In genomic region chr12:25692115-25693035, GRCh38 we compare ENCODE assay signal across 1 cellular context.
A peak's percentile ranks its signal among the peaks of the same experiment; 100 is the strongest.
TF ChIP-seq lines count a peak whose summit lies in the region.

No MANE protein-coding gene starts in this region.

TF ChIP-seq in HEK293, 187 proteins besides CTCF, POLR2A, EP300 and RAD21 (continued from another document and continues in another):
- TF ChIP-seq ZNF280C (tag by site-specific recombination; IDR thresholded peaks at IDR 0.05) (no peak), ZNF621 (tag by site-specific recombination; IDR thresholded peaks at IDR 0.05) (no peak), ZNF426 (tag by site-specific recombination; IDR thresholded peaks at IDR 0.05) (no peak), ZNF138 (tag by site-specific recombination; IDR thresholded peaks at IDR 0.05; ENCODE audit: borderline replicate concordance) (no peak), ZNF707 (tag by site-specific recombination; IDR thresholded peaks at IDR 0.05) (no peak), SCRT1 (tag by site-specific recombination; IDR thresholded peaks at IDR 0.05; ENCODE audit: borderline replicate concordance) (0 out of 2 replicates have a peak, but pooled peaks have one; percentile 29), ZNF223 (tag by site-specific recombination; IDR thresholded peaks at IDR 0.05) (no peak), ZNF16 (tag by site-specific recombination; IDR thresholded peaks at IDR 0.05; ENCODE audit: low read depth) (no peak), ZNF555 (tag by site-specific recombination; conservative IDR thresholded peaks at IDR 0.05) (no peak), KLF16 (tag by site-specific recombination; IDR thresholded peaks at IDR 0.05) (0 out of 2 replicates have a peak, but pooled peaks have one; percentile 20), ZNF211 (tag by site-specific recombination; IDR thresholded peaks at IDR 0.05; ENCODE audit: low read depth) (no peak), ZNF311 (tag by site-specific recombination; IDR thresholded peaks at IDR 0.05; ENCODE audit: borderline replicate concordance) (no peak), ZNF48 (tag by site-specific recombination; IDR thresholded peaks at IDR 0.05) (no peak), PRDM10 (tag by site-specific recombination; IDR thresholded peaks at IDR 0.05) (peak; percentile 58; the same call in 1 of the 2 replicates), ZNF19 (tag by site-specific recombination; IDR thresholded peaks at IDR 0.05; ENCODE audit: low read depth) (no peak), ZBTB10 (tag by site-specific recombination; IDR thresholded peaks at IDR 0.05) (no peak), PRDM1 (tag by site-specific recombination; IDR thresholded peaks at IDR 0.05) (no peak), KLF8 (tag by site-specific recombination; IDR thresholded peaks at IDR 0.05) (no peak), ZNF416 (tag by site-specific recombination; IDR thresholded peaks at IDR 0.05) (no peak), ZNF830 (tag by site-specific recombination; IDR thresholded peaks at IDR 0.05; ENCODE audit: low read depth) (no peak), ZNF394 (tag by site-specific recombination; IDR thresholded peaks at IDR 0.05; ENCODE audit: borderline replicate concordance) (peak; percentile 42; the same call in 1 of the 2 replicates), SALL2 (tag by site-specific recombination; IDR thresholded peaks at IDR 0.05; ENCODE audit: borderline replicate concordance) (no peak), ZNF510 (tag by site-specific recombination; IDR thresholded peaks at IDR 0.05; ENCODE audit: insufficient replicate concordance) (no peak), ZNF155 (tag by site-specific recombination; IDR thresholded peaks at IDR 0.05) (no peak), ZNF600 (tag by site-specific recombination; IDR thresholded peaks at IDR 0.05) (peak; percentile 66; the same call in 1 of the 2 replicates), ZBTB8A (tag by site-specific recombination; IDR thresholded peaks at IDR 0.05) (peak; percentile 29; the same call in 1 of the 2 replicates), ZNF366 (tag by site-specific recombination; conservative IDR thresholded peaks at IDR 0.05) (peak; percentile 80), ZNF704 (tag by site-specific recombination; IDR thresholded peaks at IDR 0.05) (no peak), ZNF791 (tag by site-specific recombination; IDR thresholded peaks at IDR 0.05) (no peak), ZNF521 (tag by site-specific recombination; IDR thresholded peaks at IDR 0.05) (no peak), YY2 (tag by site-specific recombination; IDR thresholded peaks at IDR 0.05) (no peak), ZNF121 (tag by site-specific recombination; IDR thresholded peaks at IDR 0.05) (no peak), ZNF423 (tag by site-specific recombination; IDR thresholded peaks at IDR 0.05) (no peak), ZBTB48 (tag by site-specific recombination; IDR thresholded peaks at IDR 0.05) (no peak), RBAK (tag by site-specific recombination; IDR thresholded peaks at IDR 0.05) (no peak), ZIC2 (tag by site-specific recombination; IDR thresholded peaks at IDR 0.05) (peak; percentile 26; the same call in 1 of the 2 replicates), FEZF1 (tag by site-specific recombination; IDR thresholded peaks at IDR 0.05) (peak; percentile 82)
- TF ChIP-seq, protein P1, sequence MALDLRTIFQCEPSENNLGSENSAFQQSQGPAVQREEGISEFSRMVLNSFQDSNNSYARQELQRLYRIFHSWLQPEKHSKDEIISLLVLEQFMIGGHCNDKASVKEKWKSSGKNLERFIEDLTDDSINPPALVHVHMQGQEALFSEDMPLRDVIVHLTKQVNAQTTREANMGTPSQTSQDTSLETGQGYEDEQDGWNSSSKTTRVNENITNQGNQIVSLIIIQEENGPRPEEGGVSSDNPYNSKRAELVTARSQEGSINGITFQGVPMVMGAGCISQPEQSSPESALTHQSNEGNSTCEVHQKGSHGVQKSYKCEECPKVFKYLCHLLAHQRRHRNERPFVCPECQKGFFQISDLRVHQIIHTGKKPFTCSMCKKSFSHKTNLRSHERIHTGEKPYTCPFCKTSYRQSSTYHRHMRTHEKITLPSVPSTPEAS (tag by site-specific recombination; IDR thresholded peaks at IDR 0.05) = no peak
- TF ChIP-seq, protein P2, sequence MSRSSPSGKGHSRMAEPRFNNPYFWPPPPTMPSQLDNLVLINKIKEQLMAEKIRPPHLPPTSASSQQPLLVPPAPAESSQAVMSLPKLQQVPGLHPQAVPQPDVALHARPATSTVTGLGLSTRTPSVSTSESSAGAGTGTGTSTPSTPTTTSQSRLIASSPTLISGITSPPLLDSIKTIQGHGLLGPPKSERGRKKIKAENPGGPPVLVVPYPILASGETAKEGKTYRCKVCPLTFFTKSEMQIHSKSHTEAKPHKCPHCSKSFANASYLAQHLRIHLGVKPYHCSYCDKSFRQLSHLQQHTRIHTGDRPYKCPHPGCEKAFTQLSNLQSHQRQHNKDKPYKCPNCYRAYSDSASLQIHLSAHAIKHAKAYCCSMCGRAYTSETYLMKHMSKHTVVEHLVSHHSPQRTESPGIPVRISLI (tag by site-specific recombination; IDR thresholded peaks at IDR 0.05) = no peak; the same call in 1 of the 2 replicates
- TF ChIP-seq, protein P3, sequence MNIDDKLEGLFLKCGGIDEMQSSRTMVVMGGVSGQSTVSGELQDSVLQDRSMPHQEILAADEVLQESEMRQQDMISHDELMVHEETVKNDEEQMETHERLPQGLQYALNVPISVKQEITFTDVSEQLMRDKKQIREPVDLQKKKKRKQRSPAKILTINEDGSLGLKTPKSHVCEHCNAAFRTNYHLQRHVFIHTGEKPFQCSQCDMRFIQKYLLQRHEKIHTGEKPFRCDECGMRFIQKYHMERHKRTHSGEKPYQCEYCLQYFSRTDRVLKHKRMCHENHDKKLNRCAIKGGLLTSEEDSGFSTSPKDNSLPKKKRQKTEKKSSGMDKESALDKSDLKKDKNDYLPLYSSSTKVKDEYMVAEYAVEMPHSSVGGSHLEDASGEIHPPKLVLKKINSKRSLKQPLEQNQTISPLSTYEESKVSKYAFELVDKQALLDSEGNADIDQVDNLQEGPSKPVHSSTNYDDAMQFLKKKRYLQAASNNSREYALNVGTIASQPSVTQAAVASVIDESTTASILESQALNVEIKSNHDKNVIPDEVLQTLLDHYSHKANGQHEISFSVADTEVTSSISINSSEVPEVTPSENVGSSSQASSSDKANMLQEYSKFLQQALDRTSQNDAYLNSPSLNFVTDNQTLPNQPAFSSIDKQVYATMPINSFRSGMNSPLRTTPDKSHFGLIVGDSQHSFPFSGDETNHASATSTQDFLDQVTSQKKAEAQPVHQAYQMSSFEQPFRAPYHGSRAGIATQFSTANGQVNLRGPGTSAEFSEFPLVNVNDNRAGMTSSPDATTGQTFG (tag by site-specific recombination; IDR thresholded peaks at IDR 0.05; ENCODE audit: borderline replicate concordance) = no peak
- TF ChIP-seq, protein P4, sequence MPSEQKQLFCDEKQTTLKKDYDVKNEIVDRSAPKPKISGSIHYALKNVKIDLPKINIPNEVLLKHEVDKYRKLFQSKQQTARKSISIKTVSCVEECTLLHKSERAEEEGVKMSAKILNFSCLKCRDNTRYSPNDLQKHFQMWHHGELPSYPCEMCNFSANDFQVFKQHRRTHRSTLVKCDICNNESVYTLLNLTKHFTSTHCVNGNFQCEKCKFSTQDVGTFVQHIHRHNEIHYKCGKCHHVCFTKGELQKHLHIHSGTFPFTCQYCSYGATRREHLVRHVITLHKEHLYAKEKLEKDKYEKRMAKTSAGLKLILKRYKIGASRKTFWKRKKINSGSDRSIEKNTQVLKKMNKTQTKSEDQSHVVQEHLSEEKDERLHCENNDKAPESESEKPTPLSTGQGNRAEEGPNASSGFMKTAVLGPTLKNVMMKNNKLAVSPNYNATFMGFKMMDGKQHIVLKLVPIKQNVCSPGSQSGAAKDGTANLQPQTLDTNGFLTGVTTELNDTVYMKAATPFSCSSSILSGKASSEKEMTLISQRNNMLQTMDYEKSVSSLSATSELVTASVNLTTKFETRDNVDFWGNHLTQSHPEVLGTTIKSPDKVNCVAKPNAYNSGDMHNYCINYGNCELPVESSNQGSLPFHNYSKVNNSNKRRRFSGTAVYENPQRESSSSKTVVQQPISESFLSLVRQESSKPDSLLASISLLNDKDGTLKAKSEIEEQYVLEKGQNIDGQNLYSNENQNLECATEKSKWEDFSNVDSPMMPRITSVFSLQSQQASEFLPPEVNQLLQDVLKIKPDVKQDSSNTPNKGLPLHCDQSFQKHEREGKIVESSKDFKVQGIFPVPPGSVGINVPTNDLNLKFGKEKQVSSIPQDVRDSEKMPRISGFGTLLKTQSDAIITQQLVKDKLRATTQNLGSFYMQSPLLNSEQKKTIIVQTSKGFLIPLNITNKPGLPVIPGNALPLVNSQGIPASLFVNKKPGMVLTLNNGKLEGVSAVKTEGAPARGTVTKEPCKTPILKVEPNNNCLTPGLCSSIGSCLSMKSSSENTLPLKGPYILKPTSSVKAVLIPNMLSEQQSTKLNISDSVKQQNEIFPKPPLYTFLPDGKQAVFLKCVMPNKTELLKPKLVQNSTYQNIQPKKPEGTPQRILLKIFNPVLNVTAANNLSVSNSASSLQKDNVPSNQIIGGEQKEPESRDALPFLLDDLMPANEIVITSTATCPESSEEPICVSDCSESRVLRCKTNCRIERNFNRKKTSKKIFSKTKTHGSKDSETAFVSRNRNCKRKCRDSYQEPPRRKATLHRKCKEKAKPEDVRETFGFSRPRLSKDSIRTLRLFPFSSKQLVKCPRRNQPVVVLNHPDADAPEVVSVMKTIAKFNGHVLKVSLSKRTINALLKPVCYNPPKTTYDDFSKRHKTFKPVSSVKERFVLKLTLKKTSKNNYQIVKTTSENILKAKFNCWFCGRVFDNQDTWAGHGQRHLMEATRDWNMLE (tag by site-specific recombination; conservative IDR thresholded peaks at IDR 0.05; ENCODE audit: low read depth) = no peak
